ENCODE assay signal across 19 cellular contexts in genomic region chr9:92612816-92613215, GRCh38. TPM values are rescaled to one million over a fixed set of nuclear protein-coding genes. Genes with fewer than 3 reads are reported as not detected.
DNase-seq lines count a peak whose midpoint lies in the region; TF ChIP-seq lines count a peak whose summit lies in the region.
"Had no signal": no experiment of that assay in that cellular context is flagged by ENCODE, and none has a peak within 500 bp of the region (broad histone marks: within the 10 kb centered on the region; RNA-seq: fewer than 3 reads in every experiment).

No MANE protein-coding gene starts in this region.

- H3K9me3 Mint-ChIP-seq in chondrocyte (ENCODE audit: low read depth) (no peaks in the 10 kb centered on the region), osteocyte (ENCODE audit: unreplicated experiment) (no peaks in the 10 kb centered on the region)
- H3K9me3 Mint-ChIP-seq: CD8-positive, alpha-beta T cell; HFFc6 had no signal

- peak overlapping the region; percentile 62 to 85 (median 78) for H3K27ac ChIP-seq in esophagus squamous epithelium
- H3K27ac ChIP-seq in vagina, result peak overlapping the region; percentile 58
- H3K27ac ChIP-seq: BLaER1 treated with 17β-estradiol and CSF1 and Interleukin-3, amounts not matched to agents 10 nM and 100 nM; GM23248; HL-60 had no signal

- TF ChIP-seq CTCF in chondrocyte (IDR thresholded peaks at IDR 0.05), result no peak
- TF ChIP-seq CTCF in esophagus squamous epithelium (IDR thresholded peaks at IDR 0.05), result no peak
- TF ChIP-seq CTCF in osteocyte (IDR thresholded peaks at IDR 0.05), result no peak
- TF ChIP-seq CTCF in vagina (IDR thresholded peaks at IDR 0.05), result no peak
- no peak for TF ChIP-seq CTCF in GM20000 (IDR thresholded peaks at IDR 0.05; ENCODE audit: extremely low read depth, missing control alignments)

- H3K4me3 Mint-ChIP-seq in chondrocyte (ENCODE audit: unreplicated experiment) (no peak overlapping the region), osteocyte (ENCODE audit: unreplicated experiment) (no peak overlapping the region)
- H3K4me3 Mint-ChIP-seq: B cell; CD8-positive, alpha-beta T cell; HFFc6 had no signal

- WGBS in esophagus squamous epithelium, 2 donors, result 76 to 85% methylated on average over 10 of the region's 11 CpGs

- H3K4me3 ChIP-seq in esophagus squamous epithelium (no peak overlapping the region), vagina (no peak overlapping the region)
- H3K4me3 ChIP-seq: BLaER1 treated with 17β-estradiol and CSF1 and Interleukin-3, amounts not matched to agents 10 nM and 100 nM; GM23248 had no signal

- peaks cover 42% of the 10 kb centered on the region for H3K36me3 Mint-ChIP-seq in chondrocyte (ENCODE audit: low read depth)
- H3K36me3 Mint-ChIP-seq in osteocyte (ENCODE audit: unreplicated experiment), result peaks cover 48% of the 10 kb centered on the region

- H3K27me3 Mint-ChIP-seq in chondrocyte (ENCODE audit: low read depth) (no peaks in the 10 kb centered on the region), osteocyte (ENCODE audit: unreplicated experiment) (no peaks in the 10 kb centered on the region)
- H3K27me3 Mint-ChIP-seq: B cell had no signal

- peaks cover 0 to 73% (median 9%) of the 10 kb centered on the region in 3 donors for H3K36me3 ChIP-seq in esophagus squamous epithelium
- H3K36me3 ChIP-seq in vagina, result peaks cover 0 to 11% of the 10 kb centered on the region in 2 donors

- H3K9me3 ChIP-seq in esophagus squamous epithelium (no peaks in the 10 kb centered on the region), vagina (no peaks in the 10 kb centered on the region)
- H3K9me3 ChIP-seq: BLaER1 treated with 17β-estradiol and CSF1 and Interleukin-3, amounts not matched to agents 10 nM and 100 nM had no signal

- H3K4me1 Mint-ChIP-seq in chondrocyte (ENCODE audit: low read depth), result peaks cover 30% of the 10 kb centered on the region
- H3K4me1 Mint-ChIP-seq in osteocyte (ENCODE audit: unreplicated experiment), result peaks cover 17% of the 10 kb centered on the region
- H3K4me1 Mint-ChIP-seq: B cell had no signal

- intact Hi-C loops in esophagus squamous epithelium (cut with DNase I) (no loop called here), vagina (cut with DNase I) (no loop called here)

- H3K27me3 ChIP-seq in esophagus squamous epithelium, result no peaks in the 10 kb centered on the region
- no peaks in the 10 kb centered on the region for H3K27me3 ChIP-seq in vagina
- H3K27me3 ChIP-seq: BLaER1 treated with 17β-estradiol and CSF1 and Interleukin-3, amounts not matched to agents 10 nM and 100 nM had no signal

- DNase-seq in chondrocyte (ENCODE audit: low spot score), result no peak
- DNase-seq in esophagus squamous epithelium (lab: John Stamatoyannopoulos, UW), result no peak
- DNase-seq in osteocyte (ENCODE audit: extremely low spot score, unreplicated experiment), result peak; percentile 27
- peak in 1 of 2 donors; percentile 58 for DNase-seq in vagina (ENCODE audit: extremely low spot score in 2 of 2)
- no peak for DNase-seq in NCI-H2196 (lab: John Stamatoyannopoulos, UW; ENCODE audit: unreplicated experiment)
- DNase-seq in RKO (ENCODE audit: low spot score), result no peak
- no peak for DNase-seq in GM20000 (ENCODE audit: low spot score)
- DNase-seq: 8988T; Calu3; CD8-positive, alpha-beta T cell; DMS79 treated with DMSO at 0.1 percent for 48 hours; GF-D8; GM23248; H7; HFFc6; IMR-90 had no signal

- peaks cover 35 to 100% (median 57%) of the 10 kb centered on the region in 3 donors for H3K4me1 ChIP-seq in esophagus squamous epithelium
- H3K4me1 ChIP-seq in vagina, result peaks cover 74% of the 10 kb centered on the region

- TF ChIP-seq POLR2A in esophagus squamous epithelium (IDR thresholded peaks at IDR 0.05) (no peak), vagina (IDR thresholded peaks at IDR 0.05) (peak in 1 of 2 donors; percentile 9)

- H3K27ac Mint-ChIP-seq in chondrocyte (ENCODE audit: unreplicated experiment) (peak overlapping the region; percentile 45), osteocyte (ENCODE audit: unreplicated experiment) (no peak overlapping the region)
- H3K27ac Mint-ChIP-seq: B cell; CD8-positive, alpha-beta T cell; HFFc6 had no signal

RNA-seq across cellular contexts. Expression of gene IPPK, which starts 57.1 kb away (rescaled TPM):
- total RNA-seq in chondrocyte (8.7 to 9.3 TPM (median 8.9 TPM) in 3 replicates), esophagus squamous epithelium (10 to 100 TPM; 41.8 to 86.9 (median 46.1) TPM), osteocyte (6.4 and 7.4 TPM in 2 replicates), vagina (39.5 TPM)
